In genomic region chr5:56322592-56322991, GRCh38 we compare ENCODE assay signal across 30 cellular contexts.
"Had no signal": no experiment of that assay in that cellular context is flagged by ENCODE, and none has a peak within 500 bp of the region (broad histone marks: within the 10 kb centered on the region; RNA-seq: fewer than 3 reads in every experiment).

No MANE protein-coding gene starts in this region.

- DNase-seq: activated CD4-positive, alpha-beta T cell treated with anti-CD3 and anti-CD28 coated beads, Interleukin-2, amount 10 ng/mL, durations not matched to agents 24 days and 14 days; activated CD4-positive, alpha-beta T cell treated with anti-CD3 and anti-CD28 coated beads, Interleukin-2, amount 50 U/mL, for 4 hours; activated CD8-positive, alpha-beta T cell treated with anti-CD3 and anti-CD28 coated beads for 36 hours; activated gamma-delta T cell treated with Interleukin-2 at 50 U/mL for 16 hours; activated naive CD4-positive, alpha-beta T cell treated with anti-CD3 and anti-CD28 coated beads for 36 hours; activated T-cell treated with anti-CD3 and anti-CD28 coated beads, Interleukin-2, amount 50 U/mL, for 24 hours; amniotic stem cell; aorta; brain microvascular endothelial cell; central memory CD4-positive, alpha-beta T cell; Kasumi-1; KG1; MG63; NCI-H1092; NCI-H1436 treated with DMSO at 0.1 percent for 48 hours; NCI-H187; NCI-H2029 treated with DMSO at 0.1 percent for 48 hours; NCI-H2107; NCI-H2171; NCI-H510A; NCI-H526; NCI-H748 treated with DMSO at 0.1 percent for 48 hours; NK-92 treated with Interleukin-12 subunit alpha and Interleukin-12 subunit beta, amount 100 ng/mL, for 24 hours; PC-3; SIG-M5; SW 1271; T-helper 1 cell had no signal

- H3K9me3 ChIP-seq: MG63 had no signal

- H3K36me3 ChIP-seq: brain microvascular endothelial cell, MG63 had no signal

- H3K27ac ChIP-seq: brain microvascular endothelial cell, RWPE1 had no signal

- H3K27me3 ChIP-seq: brain microvascular endothelial cell, MG63 had no signal

- H3K4me3 ChIP-seq: MG63 had no signal

- FAIRE-seq: RCC 7860, TTC549 had no signal
